ENCODE assay signal across 18 cellular contexts in the genomic region with DNA sequence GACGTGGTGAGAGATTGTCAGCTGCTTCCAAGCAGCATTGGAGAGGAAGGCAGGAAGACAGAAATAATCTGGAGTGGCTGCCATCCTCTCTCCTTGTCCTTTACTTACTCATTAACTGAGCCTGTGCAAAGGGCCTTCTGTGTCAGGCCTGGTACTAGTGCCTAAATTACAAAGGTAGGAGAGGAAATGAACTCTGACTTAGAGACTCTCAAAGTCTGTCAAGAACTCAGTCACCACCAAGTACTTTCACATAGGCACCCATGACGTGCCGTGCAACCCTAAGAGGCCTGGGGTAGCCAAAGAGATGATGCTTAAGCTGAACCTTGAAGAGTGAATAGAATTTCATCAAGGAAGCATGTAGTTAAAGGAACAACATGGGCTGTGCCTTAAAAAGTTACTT.
"Had no signal": no experiment of that assay in that cellular context is flagged by ENCODE, and none has a peak within 500 bp of the region (broad histone marks: within the 10 kb centered on the region; RNA-seq: fewer than 3 reads in every experiment).

No MANE protein-coding gene starts in this region.

- H3K9me3 Mint-ChIP-seq: stimulated activated naive CD8-positive, alpha-beta T cell treated with anti-CD3 and anti-CD28 coated beads, Interleukin-15, Interleukin-2, amounts not matched to agents 100 ng/mL and 50 ng/mL, for 24 hours; T-helper 1 cell treated with Interleukin-12 subunit alpha and Interleukin-12 subunit beta and Interleukin-4 antibody, amounts not matched to agents 30 μg/mL and 1 μg/mL, for 36 hours had no signal

- H3K9ac ChIP-seq: parathyroid adenoma had no signal

- DNase-seq: activated CD4-positive, alpha-beta T cell treated with anti-CD3 and anti-CD28 coated beads for 1 hour; activated CD4-positive, alpha-beta T cell treated with anti-CD3 and anti-CD28 coated beads, Interleukin-2, amount 50 U/mL, for 4 hours; activated effector memory CD4-positive, alpha-beta T cell treated with anti-CD3 and anti-CD28 coated beads, Interleukin-2, amount 50 U/mL, for 16 hours; activated naive CD4-positive, alpha-beta T cell treated with anti-CD3 and anti-CD28 coated beads, Interleukin-2, amount 50 U/mL, for 16 hours; activated T-cell treated with anti-CD3 and anti-CD28 coated beads, Interleukin-2, amount 50 U/mL, for 72 hours; head of caudate nucleus; left ventricle myocardium superior; naive thymus-derived CD4-positive, alpha-beta T cell; stimulated activated CD4-positive, alpha-beta T cell treated with anti-CD3 and anti-CD28 coated beads, Interleukin-12 subunit alpha, Interleukin-12 subunit beta, amount 100 ng/mL, for 4 hours; stimulated activated CD4-positive, alpha-beta T cell treated with anti-CD3 and anti-CD28 coated beads, Interleukin-1b, Interleukin-23, amount 100 ng/mL, for 48 hours; WERI-Rb-1 had no signal

- ATAC-seq: activated T-cell treated with anti-CD3 and anti-CD28 coated beads, Interleukin-2, amount 50 U/mL, for 72 hours; left ventricle myocardium superior; naive thymus-derived CD4-positive, alpha-beta T cell had no signal

- H3K4me1 ChIP-seq: breast epithelium, parathyroid adenoma, suprapubic skin had no signal

- H3K4me3 ChIP-seq: breast epithelium, coronary artery, suprapubic skin had no signal

- H3K27ac Mint-ChIP-seq: activated T-cell treated with anti-CD3 and anti-CD28 coated beads, Interleukin-2, amount 50 U/mL, for 72 hours; naive thymus-derived CD4-positive, alpha-beta T cell; stimulated activated naive CD8-positive, alpha-beta T cell treated with anti-CD3 and anti-CD28 coated beads, Interleukin-15, Interleukin-2, amounts not matched to agents 100 ng/mL and 50 ng/mL, for 24 hours; T-helper 1 cell treated with Interleukin-12 subunit alpha and Interleukin-12 subunit beta and Interleukin-4 antibody, amounts not matched to agents 30 μg/mL and 1 μg/mL, for 36 hours had no signal

- H2AFZ ChIP-seq: parathyroid adenoma had no signal

- H3K9me3 ChIP-seq: breast epithelium, neutrophil, suprapubic skin had no signal

- H3K4me3 Mint-ChIP-seq: activated T-cell treated with anti-CD3 and anti-CD28 coated beads, Interleukin-2, amount 50 U/mL, for 72 hours; naive thymus-derived CD4-positive, alpha-beta T cell; stimulated activated naive CD8-positive, alpha-beta T cell treated with anti-CD3 and anti-CD28 coated beads, Interleukin-15, Interleukin-2, amounts not matched to agents 100 ng/mL and 50 ng/mL, for 24 hours; T-helper 1 cell treated with Interleukin-12 subunit alpha and Interleukin-12 subunit beta and Interleukin-4 antibody, amounts not matched to agents 30 μg/mL and 1 μg/mL, for 36 hours had no signal

- H3K79me2 ChIP-seq: parathyroid adenoma had no signal

- H3K27ac ChIP-seq: breast epithelium, coronary artery, neutrophil, parathyroid adenoma, suprapubic skin, WERI-Rb-1 had no signal

- H3K27me3 ChIP-seq: breast epithelium, neutrophil, suprapubic skin had no signal

- H3K36me3 Mint-ChIP-seq: naive thymus-derived CD4-positive, alpha-beta T cell had no signal

- H3K27me3 Mint-ChIP-seq: naive thymus-derived CD4-positive, alpha-beta T cell; stimulated activated naive CD8-positive, alpha-beta T cell treated with anti-CD3 and anti-CD28 coated beads, Interleukin-15, Interleukin-2, amounts not matched to agents 100 ng/mL and 50 ng/mL, for 24 hours had no signal

- H3K36me3 ChIP-seq: breast epithelium, neutrophil, suprapubic skin, WERI-Rb-1 had no signal
